Comparison of ENCODE assay signal across 26 cellular contexts in the genomic region with DNA sequence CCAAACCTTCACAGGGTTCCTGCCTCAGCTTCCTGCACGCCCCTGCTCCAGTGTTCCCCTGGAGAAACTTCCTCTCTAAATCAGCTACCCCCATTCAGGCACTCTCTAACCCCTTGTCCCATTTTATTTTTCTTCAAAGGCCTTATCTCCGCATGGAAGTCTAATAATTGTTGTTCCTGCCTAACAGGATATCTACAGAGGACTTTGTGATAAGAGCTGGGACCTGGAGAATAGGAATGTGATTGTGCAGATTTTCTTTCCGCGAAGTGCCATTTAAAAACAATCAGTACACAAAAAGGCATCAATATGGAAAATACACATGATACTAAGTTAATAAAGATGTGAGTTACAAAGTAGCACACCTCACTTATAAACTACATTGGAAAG. TPM values are rescaled to one million over a fixed set of nuclear protein-coding genes. Genes with fewer than 3 reads are reported as not detected.
"Had no signal": no experiment of that assay in that cellular context is flagged by ENCODE, and none has a peak within 500 bp of the region (broad histone marks: within the 10 kb centered on the region; RNA-seq: fewer than 3 reads in every experiment).

No MANE protein-coding gene starts in this region.

- H3K4me3 Mint-ChIP-seq: activated CD8-positive, alpha-beta T cell treated with anti-CD3 and anti-CD28 coated beads, Interleukin-2, amount 10 ng/mL, durations not matched to agents 7 days and 5 days; activated naive CD4-positive, alpha-beta T cell treated with anti-CD3 and anti-CD28 coated beads, Interleukin-2, amount 50 U/mL, for 24 hours; brain; type B pancreatic cell had no signal

- H3K4me3 ChIP-seq: esophagus squamous epithelium, gastroesophageal sphincter, mucosa of descending colon, SJSA1, thoracic aorta had no signal

- DNase-seq: activated CD4-positive, alpha-beta T cell treated with anti-CD3 and anti-CD28 coated beads for 48 hours; activated CD4-positive, CD25-positive, alpha-beta regulatory T cell; activated CD8-positive, alpha-beta T cell treated with anti-CD3 and anti-CD28 coated beads, Interleukin-2, amount 10 ng/mL, durations not matched to agents 7 days and 5 days; activated gamma-delta T cell treated with Interleukin-2 at 50 U/mL for 16 hours; activated T-cell treated with anti-CD3 and anti-CD28 coated beads, Interleukin-2, amount 50 U/mL, for 1 hour; aorta; caudate nucleus; effector memory CD4-positive, alpha-beta T cell; esophagus squamous epithelium; mesenchymal stem cell; mucosa of descending colon; nucleus accumbens; small intestine; stimulated activated CD4-positive, alpha-beta T cell treated with anti-CD3 and anti-CD28 coated beads, Interleukin-15, amount 100 ng/mL, for 24 hours; stimulated activated naive CD4-positive, alpha-beta T cell; T-helper 1 cell; T-helper 9 cell had no signal

- H3K9me3 Mint-ChIP-seq: activated naive CD4-positive, alpha-beta T cell treated with anti-CD3 and anti-CD28 coated beads, Interleukin-2, amount 50 U/mL, for 24 hours had no signal

- H3K36me3 ChIP-seq: esophagus squamous epithelium, gastroesophageal sphincter, SJSA1, thoracic aorta had no signal

- H3K27ac Mint-ChIP-seq: activated CD8-positive, alpha-beta T cell treated with anti-CD3 and anti-CD28 coated beads, Interleukin-2, amount 10 ng/mL, durations not matched to agents 7 days and 5 days; activated naive CD4-positive, alpha-beta T cell treated with anti-CD3 and anti-CD28 coated beads, Interleukin-2, amount 50 U/mL, for 24 hours; brain; type B pancreatic cell had no signal

- H3K36me3 Mint-ChIP-seq: activated naive CD4-positive, alpha-beta T cell treated with anti-CD3 and anti-CD28 coated beads, Interleukin-2, amount 50 U/mL, for 24 hours had no signal

- H3K4me1 ChIP-seq: gastroesophageal sphincter, parathyroid adenoma had no signal

- H3K79me2 ChIP-seq: parathyroid adenoma had no signal

- ATAC-seq: activated CD8-positive, alpha-beta T cell treated with anti-CD3 and anti-CD28 coated beads, Interleukin-2, amount 10 ng/mL, durations not matched to agents 7 days and 5 days; gastroesophageal sphincter; mucosa of descending colon; sciatic nerve had no signal

- H3K27ac ChIP-seq: parathyroid adenoma, SJSA1, thoracic aorta had no signal

- H3K27me3 Mint-ChIP-seq: brain, type B pancreatic cell had no signal

- H3K27me3 ChIP-seq: esophagus squamous epithelium, gastroesophageal sphincter, SJSA1 had no signal

- H2AFZ ChIP-seq: parathyroid adenoma had no signal

- H3K4me1 Mint-ChIP-seq: activated naive CD4-positive, alpha-beta T cell treated with anti-CD3 and anti-CD28 coated beads, Interleukin-2, amount 50 U/mL, for 24 hours had no signal

- H3K9ac ChIP-seq: parathyroid adenoma had no signal

- H3K9me3 ChIP-seq: esophagus squamous epithelium, gastroesophageal sphincter, mucosa of descending colon, SJSA1, thoracic aorta had no signal

RNA-seq across cellular contexts. Expression of gene LDB2, which starts 32.6 kb away (rescaled TPM):
- total RNA-seq: activated CD8-positive, alpha-beta T cell treated with anti-CD3 and anti-CD28 coated beads, Interleukin-2, amount 10 ng/mL, durations not matched to agents 7 days and 5 days had no signal
- polyA plus RNA-seq: keratinocyte had no signal
